In the genomic region with DNA sequence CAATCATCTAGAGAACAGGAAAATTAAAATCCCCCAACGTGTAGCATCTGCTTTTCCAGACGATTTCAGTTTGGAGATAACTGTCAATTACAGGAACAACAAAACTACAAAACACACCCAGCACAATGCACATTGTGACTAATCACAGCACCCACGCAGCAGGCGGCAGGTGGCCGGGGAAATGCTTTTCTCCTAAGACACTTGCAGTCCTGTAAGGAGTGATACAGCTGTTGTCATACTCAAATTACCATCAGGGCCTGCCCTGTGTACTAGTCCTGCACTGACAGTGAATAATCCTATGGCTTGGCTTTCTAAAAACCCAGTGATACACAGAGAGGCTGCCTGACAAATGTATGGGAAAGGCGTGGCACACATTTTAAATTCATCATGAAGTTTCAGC, we compare ENCODE assay signal across 13 cellular contexts. TPM values are rescaled to one million over a fixed set of nuclear protein-coding genes. Genes with fewer than 3 reads are reported as not detected.
DNase-seq lines count a peak whose midpoint lies in the region; TF ChIP-seq lines count a peak whose summit lies in the region.
"Had no signal": no experiment of that assay in that cellular context is flagged by ENCODE, and none has a peak within 500 bp of the region (broad histone marks: within the 10 kb centered on the region; RNA-seq: fewer than 3 reads in every experiment).

No MANE protein-coding gene starts in this region.

- DNase-seq in DMS153 (lab: John Stamatoyannopoulos, UW) (peak; percentile 40), DMS153 treated with DMSO at 0.1 percent for 48 hours (lab: John Stamatoyannopoulos, UW; ENCODE audit: unreplicated experiment) (no peak), NCI-H345 (lab: John Stamatoyannopoulos, UW) (peak; percentile 73), caudate nucleus (lab: John Stamatoyannopoulos, UW) (no peak), skeletal muscle cell (ENCODE audit: low read depth) (peak; percentile 45), HuH-7.5 (ENCODE audit: low spot score) (no peak), activated gamma-delta T cell treated with Interleukin-2 at 50 U/mL for 16 hours (no peak), osteoblast (ENCODE audit: insufficient read length, low spot score, missing footprints) (no peak)
- DNase-seq: KBM-7; naive thymus-derived CD8-positive, alpha-beta T cell; NCI-H1694; stimulated activated naive CD8-positive, alpha-beta T cell treated with anti-CD3 and anti-CD28 coated beads, Interleukin-15, Interleukin-2, amounts not matched to agents 100 U/mL and 50 U/mL, for 24 hours had no signal

- H3K4me3 ChIP-seq in skeletal muscle cell (ENCODE audit: low read depth, low read length) (no peak overlapping the region), osteoblast (ENCODE audit: insufficient read depth, low read length) (no peak overlapping the region)

- no peaks in the 10 kb centered on the region for H3K79me2 ChIP-seq in osteoblast (ENCODE audit: insufficient read depth, low read length)

- H2AFZ ChIP-seq in osteoblast (ENCODE audit: low read length): no peak overlapping the region

- no peaks in the 10 kb centered on the region for H3K9me3 ChIP-seq in osteoblast (ENCODE audit: low read depth, low read length)

- H3K27ac ChIP-seq in caudate nucleus (ENCODE audit: low read depth, low read length) (peak overlapping the region; percentile 60), osteoblast (ENCODE audit: low read depth, low read length) (no peak overlapping the region)
- H3K27ac ChIP-seq: 22Rv1 had no signal

- no peaks in the 10 kb centered on the region for H3K27me3 ChIP-seq in osteoblast (ENCODE audit: insufficient read depth, low read length)

- H3K4me2 ChIP-seq in osteoblast (ENCODE audit: insufficient read depth, low read length): no peak overlapping the region

- H3K4me1 ChIP-seq in osteoblast (ENCODE audit: insufficient read depth, low read length): no peaks in the 10 kb centered on the region

- H3K36me3 ChIP-seq in osteoblast (ENCODE audit: insufficient read depth, low read length): no peaks in the 10 kb centered on the region

- no peaks in the 10 kb centered on the region for H4K20me1 ChIP-seq in osteoblast (ENCODE audit: insufficient read depth, low read length)

- no peak for TF ChIP-seq CTCF in osteoblast (IDR thresholded peaks at IDR 0.05; ENCODE audit: extremely low read depth, low read depth, low read length)

RNA-seq across cellular contexts. Expression of a gene that starts 37.8 kb away (rescaled TPM):
- under 0.01 TPM in 2 replicates for total RNA-seq in osteoblast
- total RNA-seq: naive thymus-derived CD8-positive, alpha-beta T cell had no signal

Comparison
In these comparisons a context has a peak if more than half of its experiments do, and no peak if none do; other contexts are left out.
1. DNase-seq: peak in DMS153 (single experiment), NCI-H345 (single experiment) and skeletal muscle cell (single experiment); none in DMS153 treated with DMSO at 0.1 percent for 48 hours (single experiment), caudate nucleus (0 of 61), HuH-7.5 (single experiment), activated gamma-delta T cell treated with Interleukin-2 at 50 U/mL for 16 hours (single experiment) and osteoblast (single experiment).